ENCODE assay signal across 9 cellular contexts in genomic region chr1:154334647-154335350, GRCh38. TPM values are rescaled to one million over a fixed set of nuclear protein-coding genes. Genes with fewer than 3 reads are reported as not detected.
DNase-seq lines count a peak whose midpoint lies in the region; ATAC-seq and TF ChIP-seq lines count a peak whose summit lies in the region.
"Had no signal": no experiment of that assay in that cellular context is flagged by ENCODE, and none has a peak within 500 bp of the region (broad histone marks: within the 10 kb centered on the region; RNA-seq: fewer than 3 reads in every experiment).

No MANE protein-coding gene starts in this region.

- POLR2A ChIA-PET in CD8-positive, alpha-beta memory T cell (lab: Charles Lee), result interaction anchor here (0.5 to 5.4 kb wide), 13 partner anchors 8 to 344 kb away, joined by 3 to 56 read pairs (median 4); partner anchors contain the start of genes ATP8B2 and RPS27

- no peaks in the 10 kb centered on the region for H3K9me3 Mint-ChIP-seq in CD8-positive, alpha-beta memory T cell
- no peaks in the 10 kb centered on the region for H3K9me3 Mint-ChIP-seq in chondrocyte (ENCODE audit: low read depth)

- peaks cover 73 to 87% (median 82%) of the 10 kb centered on the region in 3 donors for H3K4me1 Mint-ChIP-seq in CD8-positive, alpha-beta memory T cell
- peaks cover 25% of the 10 kb centered on the region for H3K4me1 Mint-ChIP-seq in chondrocyte (ENCODE audit: low read depth)

- peak; percentile 85 to 94 (median 86) for DNase-seq in CD8-positive, alpha-beta memory T cell
- DNase-seq in HCEC 1CT (peak; percentile 82), NCI-H460 (ENCODE audit: extremely low read depth, low read depth) (peak; percentile 87), chondrocyte (ENCODE audit: low spot score) (no peak), left lung (peak; percentile 83 to 93)
- DNase-seq in activated CD4-positive, alpha-beta T cell treated with anti-CD3 and anti-CD28 coated beads for 48 hours, result peak; percentile 96
- peak; percentile 77 to 84 (median 82) for DNase-seq in stimulated activated CD4-positive, alpha-beta T cell treated with anti-CD3 and anti-CD28 coated beads, TNF-alpha, amount 100 ng/mL, for 1 hour (ENCODE audit: low read depth in 3 of 3, low spot score in 1 of 3)

- H3K27me3 Mint-ChIP-seq in CD8-positive, alpha-beta memory T cell, result no peaks in the 10 kb centered on the region
- H3K27me3 Mint-ChIP-seq in chondrocyte (ENCODE audit: low read depth), result no peaks in the 10 kb centered on the region

- peaks cover 18 to 80% (median 25%) of the 10 kb centered on the region in 3 donors for H3K36me3 Mint-ChIP-seq in CD8-positive, alpha-beta memory T cell
- peaks cover 49% of the 10 kb centered on the region for H3K36me3 Mint-ChIP-seq in chondrocyte (ENCODE audit: low read depth)

- H3K4me3 ChIP-seq in CD8-positive, alpha-beta memory T cell (ENCODE audit: low read length), result peak overlapping the region; percentile 38
- H3K4me3 ChIP-seq in left lung, result no peak overlapping the region

- ATAC-seq in left lung (peak; percentile 92), GM19328 (IDR thresholded peaks at IDR 0.05; ENCODE audit: unreplicated experiment) (no peak)

- TF ChIP-seq CTCF in chondrocyte (IDR thresholded peaks at IDR 0.05), result peak; percentile 98
- peak; percentile 82 to 92 for TF ChIP-seq CTCF in left lung (IDR thresholded peaks at IDR 0.05)

- peak overlapping the region; percentile 86 to 98 (median 91) for H3K27ac Mint-ChIP-seq in CD8-positive, alpha-beta memory T cell
- H3K27ac Mint-ChIP-seq in chondrocyte (ENCODE audit: unreplicated experiment), result peak overlapping the region; percentile 96

- intact Hi-C loops in left lung (cut with DNase I), result no loop called here

- CTCF ChIA-PET in CD8-positive, alpha-beta memory T cell (lab: Charles Lee), result interaction anchor here (0.6 to 26.4 kb wide), 31 partner anchors 5 to 292 kb away, joined by 3 to 591 read pairs (median 4); partner anchors contain the start of genes AQP10, ATP8B2 and HAX1

- H3K4me1 ChIP-seq in CD8-positive, alpha-beta memory T cell (ENCODE audit: insufficient read depth, low read length), result peaks cover 82% of the 10 kb centered on the region
- H3K4me1 ChIP-seq in left lung, result peaks cover 0 to 16% of the 10 kb centered on the region in 2 donors

- H3K9me3 ChIP-seq in CD8-positive, alpha-beta memory T cell (ENCODE audit: low read length), result no peaks in the 10 kb centered on the region
- no peaks in the 10 kb centered on the region for H3K9me3 ChIP-seq in left lung

- no peak overlapping the region for H3K27ac ChIP-seq in CD8-positive, alpha-beta memory T cell (ENCODE audit: low read depth, low read length)
- H3K27ac ChIP-seq in left lung, result peak overlapping the region; percentile 42 to 47

- peaks cover 44% of the 10 kb centered on the region for H3K36me3 ChIP-seq in CD8-positive, alpha-beta memory T cell (ENCODE audit: insufficient read depth, low read length)
- peaks cover 0 to 28% of the 10 kb centered on the region in 2 donors for H3K36me3 ChIP-seq in left lung

- H3K27me3 ChIP-seq in CD8-positive, alpha-beta memory T cell (ENCODE audit: insufficient read depth, low read length, poor library complexity, severe bottlenecking), result no peaks in the 10 kb centered on the region
- H3K27me3 ChIP-seq in left lung, result no peaks in the 10 kb centered on the region

- H3K4me3 Mint-ChIP-seq in CD8-positive, alpha-beta memory T cell, result peak overlapping the region; percentile 50 to 84 (median 60)
- peak overlapping the region; percentile 31 for H3K4me3 Mint-ChIP-seq in chondrocyte (ENCODE audit: unreplicated experiment)

RNA-seq across cellular contexts. Expression of gene ATP8B2, which starts 9.5 kb away (rescaled TPM):
- total RNA-seq in CD8-positive, alpha-beta memory T cell, result 10 to 100 TPM; 71.7 to 72.8 TPM
- 69.9 TPM for polyA plus RNA-seq in CD8-positive, alpha-beta memory T cell
- 14.5 and 16.8 TPM in 2 replicates for total RNA-seq in NCI-H460 (2014; rRNA removed; shearing (Covaris generic))
- 16.6 and 27.7 TPM in 2 replicates for polyA plus RNA-seq in NCI-H460 (2014; cell fraction: nucleus; rRNA removed)
- total RNA-seq in chondrocyte (83.1 to 133 TPM (median 86.6 TPM) in 3 replicates), left lung (10 to 100 TPM; 35.2 to 36.6 TPM)

RNA-seq across cellular contexts. Expression of gene AQP10, which starts 13.9 kb away (rescaled TPM):
- not detected for total RNA-seq in CD8-positive, alpha-beta memory T cell
- polyA plus RNA-seq in CD8-positive, alpha-beta memory T cell, result not detected
- total RNA-seq in NCI-H460 (2014; rRNA removed; shearing (Covaris generic)), result not detected in 2 replicates
- polyA plus RNA-seq in NCI-H460 (2014; cell fraction: nucleus; rRNA removed), result not detected in 2 replicates
- total RNA-seq in chondrocyte (not detected in 3 replicates), left lung (under 1 TPM; 0.20 to 0.34 TPM)
- total RNA-seq: T-helper 1 cell treated with Interleukin-12 subunit alpha and Interleukin-12 subunit beta and Interleukin-4 antibody, amounts not matched to agents 30 ng/mL and 1 ng/mL, for 36 hours had no signal
